20 cellular contexts compared by ENCODE assay signal in the genomic region with DNA sequence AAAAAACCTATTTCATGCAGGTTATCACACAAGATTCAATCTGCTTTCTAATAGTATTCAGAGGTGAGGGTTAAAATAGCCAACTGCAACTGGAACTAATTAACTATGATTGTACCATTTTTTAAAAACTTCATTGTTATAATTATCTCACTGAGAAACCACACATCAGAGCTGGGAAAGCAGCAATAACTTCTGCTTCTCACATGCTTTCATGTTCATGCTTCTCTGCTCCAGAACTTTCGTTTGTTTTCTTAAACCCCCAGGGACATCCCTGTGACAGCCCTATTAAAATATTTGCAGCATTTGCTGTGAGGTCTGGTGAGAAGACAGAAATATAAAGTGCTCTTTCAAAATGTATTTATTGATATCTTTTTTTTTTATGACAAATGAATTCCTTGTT.
DNase-seq lines count a peak whose midpoint lies in the region; ATAC-seq and TF ChIP-seq lines count a peak whose summit lies in the region.
"Had no signal": no experiment of that assay in that cellular context is flagged by ENCODE, and none has a peak within 500 bp of the region (broad histone marks: within the 10 kb centered on the region; RNA-seq: fewer than 3 reads in every experiment).

No MANE protein-coding gene starts in this region.

- POLR2A ChIA-PET in PC-3 (lab: Charles Lee; ENCODE audit: unreplicated experiment), result no interaction called here

- no peaks in the 10 kb centered on the region for H3K9me2 ChIP-seq in PC-3 (replicated peaks; ENCODE audit: low read length)

- H3K4me3 Mint-ChIP-seq in activated T-cell treated with anti-CD3 and anti-CD28 coated beads, Interleukin-2, amount 50 U/mL, for 4 hours, result no peak overlapping the region
- H3K4me3 Mint-ChIP-seq: activated naive CD4-positive, alpha-beta T cell treated with anti-CD3 and anti-CD28 coated beads, Interleukin-2, amount 50 U/mL, for 24 hours had no signal

- no peak overlapping the region for H3K27ac ChIP-seq in PC-3 (ENCODE audit: low read length)
- no peak overlapping the region for H3K27ac ChIP-seq in fibroblast of lung (ENCODE audit: insufficient read depth, low read length)
- H3K27ac ChIP-seq: ovary had no signal

- H3K36me3 Mint-ChIP-seq in activated T-cell treated with anti-CD3 and anti-CD28 coated beads, Interleukin-2, amount 50 U/mL, for 4 hours (ENCODE audit: insufficient read depth), result no peaks in the 10 kb centered on the region
- H3K36me3 Mint-ChIP-seq: activated naive CD4-positive, alpha-beta T cell treated with anti-CD3 and anti-CD28 coated beads, Interleukin-2, amount 50 U/mL, for 24 hours had no signal

- peak; percentile 44 for DNase-seq in ELR (ENCODE audit: low read depth)
- DNase-seq in PC-3, result peak; percentile 15
- peak; percentile 1 to 66 for DNase-seq in fibroblast of lung (ENCODE audit: low read depth in 2 of 2)
- peak; percentile 58 for DNase-seq in renal cortical epithelial cell (ENCODE audit: low read depth)
- DNase-seq in pons (ENCODE audit: low spot score), result no peak
- no peak for DNase-seq in AG08396 (ENCODE audit: low spot score)
- no peak for DNase-seq in activated T-cell treated with anti-CD3 and anti-CD28 coated beads, Interleukin-2, amount 50 U/mL, for 4 hours
- no peak for DNase-seq in NCI-H1092 (lab: John Stamatoyannopoulos, UW)
- DNase-seq: activated CD4-positive, CD25-positive, alpha-beta regulatory T cell; activated CD8-positive, alpha-beta memory T cell treated with anti-CD3 and anti-CD28 coated beads, Interleukin-2, amount 50 U/mL, for 4 hours; C1 segment of cervical spinal cord; caudate nucleus; effector CD8-positive, alpha-beta T cell; kidney; NCI-H524 treated with DMSO at 0.1 percent for 48 hours; ovary; spleen; stimulated activated naive CD4-positive, alpha-beta T cell treated with Interleukin-2 at 50 U/mL for 16 hours; T-helper 1 cell had no signal

- no peak for TF ChIP-seq CTCF in PC-3 (conservative IDR thresholded peaks at IDR 0.05; ENCODE audit: low read depth, low read length)
- no peak for TF ChIP-seq CTCF in fibroblast of lung (conservative IDR thresholded peaks at IDR 0.05 in 1 of 2, IDR thresholded peaks at IDR 0.05 in 1 of 2; ENCODE audit: low read depth in 1 of 2, low read length in 2 of 2)

- H2AFZ ChIP-seq in PC-3 (ENCODE audit: low read length) (0 out of 2 replicates have a peak overlapping the region, but pooled peaks have one; percentile 42), fibroblast of lung (ENCODE audit: low read length) (no peak overlapping the region)

- H3K9me3 Mint-ChIP-seq in activated T-cell treated with anti-CD3 and anti-CD28 coated beads, Interleukin-2, amount 50 U/mL, for 4 hours, result peaks cover 15% of the 10 kb centered on the region
- H3K9me3 Mint-ChIP-seq: activated naive CD4-positive, alpha-beta T cell treated with anti-CD3 and anti-CD28 coated beads, Interleukin-2, amount 50 U/mL, for 24 hours had no signal

- intact Hi-C loops in PC-3 (cut with micrococcal nuclease), result loop anchor here (10.0 kb wide), 1 partner anchor 651 kb away; no protein-coding TSS in a partner anchor

- BruUV-seq in PC-3 (replicated peaks; lab: Mats Ljungman, UMichigan), result no TSS peak

- H3F3A ChIP-seq in PC-3 (ENCODE audit: low read length, unreplicated experiment), result no peaks in the 10 kb centered on the region

- H4K20me1 ChIP-seq in PC-3 (ENCODE audit: low read length) (no peaks in the 10 kb centered on the region), fibroblast of lung (ENCODE audit: control insufficient read depth, extremely low read depth, insufficient read depth, low read length) (no peaks in the 10 kb centered on the region)

- no peaks in the 10 kb centered on the region for H3K4me1 ChIP-seq in PC-3 (ENCODE audit: insufficient read depth, low read length)
- no peaks in the 10 kb centered on the region for H3K4me1 ChIP-seq in fibroblast of lung (ENCODE audit: control insufficient read depth, extremely low read depth, insufficient read depth, low read length)

- H3K36me3 ChIP-seq in PC-3 (ENCODE audit: low read depth, low read length) (no peaks in the 10 kb centered on the region), fibroblast of lung (ENCODE audit: control insufficient read depth, insufficient read depth, low read length) (no peaks in the 10 kb centered on the region)
- H3K36me3 ChIP-seq: ovary, spleen had no signal

- H3K27me3 ChIP-seq in PC-3 (ENCODE audit: low read length), result no peaks in the 10 kb centered on the region
- H3K27me3 ChIP-seq in fibroblast of lung (ENCODE audit: control insufficient read depth, insufficient read depth, low read length), result no peaks in the 10 kb centered on the region
- H3K27me3 ChIP-seq: ovary, spleen had no signal

- H3K9me3 ChIP-seq in PC-3 (ENCODE audit: low read length) (no peaks in the 10 kb centered on the region), fibroblast of lung (ENCODE audit: control insufficient read depth, insufficient read depth, low read depth, low read length) (no peaks in the 10 kb centered on the region)
- H3K9me3 ChIP-seq: ovary had no signal

- H3K9ac ChIP-seq in PC-3 (ENCODE audit: low read length) (no peak overlapping the region), fibroblast of lung (ENCODE audit: insufficient read depth, low read length) (no peak overlapping the region)

- H3K4me1 Mint-ChIP-seq in activated T-cell treated with anti-CD3 and anti-CD28 coated beads, Interleukin-2, amount 50 U/mL, for 4 hours (ENCODE audit: low read depth), result no peaks in the 10 kb centered on the region
- H3K4me1 Mint-ChIP-seq: activated naive CD4-positive, alpha-beta T cell treated with anti-CD3 and anti-CD28 coated beads, Interleukin-2, amount 50 U/mL, for 24 hours had no signal

- CTCF ChIA-PET in PC-3 (lab: Charles Lee), result no interaction called here

- no peak overlapping the region for H3K4me3 ChIP-seq in PC-3 (ENCODE audit: low read length)
- no peak overlapping the region for H3K4me3 ChIP-seq in fibroblast of lung (replicated peaks in 1 of 4; ENCODE audit: control extremely low read depth in 1 of 4, insufficient read depth in 1 of 4, low read depth in 3 of 4, low read length in 4 of 4)
- H3K4me3 ChIP-seq: ovary, spleen had no signal

- peak; percentile 53 for ATAC-seq in PC-3
- no peak for ATAC-seq in activated T-cell treated with anti-CD3 and anti-CD28 coated beads, Interleukin-2, amount 50 U/mL, for 4 hours

- H3K79me2 ChIP-seq in PC-3 (ENCODE audit: low read length), result no peaks in the 10 kb centered on the region
- no peaks in the 10 kb centered on the region for H3K79me2 ChIP-seq in fibroblast of lung (ENCODE audit: control insufficient read depth, insufficient read depth, low read length)

- no peaks in the 10 kb centered on the region for H3K27me3 Mint-ChIP-seq in activated T-cell treated with anti-CD3 and anti-CD28 coated beads, Interleukin-2, amount 50 U/mL, for 4 hours (ENCODE audit: low read depth)
- H3K27me3 Mint-ChIP-seq: activated naive CD4-positive, alpha-beta T cell treated with anti-CD3 and anti-CD28 coated beads, Interleukin-2, amount 50 U/mL, for 24 hours had no signal

- no peak overlapping the region for H3K4me2 ChIP-seq in PC-3 (ENCODE audit: low read length)
- no peak overlapping the region for H3K4me2 ChIP-seq in fibroblast of lung (ENCODE audit: extremely low read depth, insufficient read depth, low read length)

Comparison
In these comparisons a context has a peak if more than half of its experiments do, and no peak if none do; other contexts are left out.
1. DNase-seq: peak in ELR (single experiment), PC-3 (single experiment), fibroblast of lung (2 of 2) and renal cortical epithelial cell (single experiment); none in pons (single experiment), AG08396 (single experiment), activated T-cell treated with anti-CD3 and anti-CD28 coated beads, Interleukin-2, amount 50 U/mL, for 4 hours (single experiment) and NCI-H1092 (single experiment).